In genomic region chr11:129998905-129999304, GRCh38 we compare ENCODE assay signal across 16 cellular contexts. TPM values are rescaled to one million over a fixed set of nuclear protein-coding genes. Genes with fewer than 3 reads are reported as not detected.
DNase-seq lines count a peak whose midpoint lies in the region; ATAC-seq and TF ChIP-seq lines count a peak whose summit lies in the region.
"Had no signal": no experiment of that assay in that cellular context is flagged by ENCODE, and none has a peak within 500 bp of the region (broad histone marks: within the 10 kb centered on the region; RNA-seq: fewer than 3 reads in every experiment).

No MANE protein-coding gene starts in this region.

- no peaks in the 10 kb centered on the region for H3K27me3 Mint-ChIP-seq in Caco-2 (ENCODE audit: insufficient read depth, unreplicated experiment)
- H3K27me3 Mint-ChIP-seq: CD8-positive, alpha-beta memory T cell had no signal

- H3K9me3 ChIP-seq in Caco-2 = 0 out of 2 replicates have a peak, but pooled peaks cover 3% of the 10 kb centered on the region
- H3K9me3 ChIP-seq in right lobe of liver = no peaks in the 10 kb centered on the region
- H3K9me3 ChIP-seq in psoas muscle = no peaks in the 10 kb centered on the region
- H3K9me3 ChIP-seq: BE2C, SK-N-SH had no signal

- H3K27ac ChIP-seq in VCaP (peak overlapping the region; percentile 99), right lobe of liver (peak overlapping the region; percentile 70 to 100 (median 100)), psoas muscle (peak overlapping the region; percentile 30), dorsolateral prefrontal cortex (no peak overlapping the region)

- peak overlapping the region; percentile 58 for H3K27ac Mint-ChIP-seq in Caco-2 (ENCODE audit: unreplicated experiment)

- TF ChIP-seq CTCF in Caco-2 (IDR thresholded peaks at IDR 0.05; ENCODE audit: insufficient read depth in 1 of 2, low read depth in 1 of 2, low read length in 1 of 2, severe bottlenecking in 1 of 2, unreplicated experiment in 1 of 2) (no peak), VCaP (conservative IDR thresholded peaks at IDR 0.05) (no peak), right lobe of liver (IDR thresholded peaks at IDR 0.05) (no peak), psoas muscle (IDR thresholded peaks at IDR 0.05) (no peak), dorsolateral prefrontal cortex (IDR thresholded peaks at IDR 0.05 in 54 of 56, conservative IDR thresholded peaks at IDR 0.05 in 2 of 56; ENCODE audit: low read depth in 1 of 56, partially characterized antibody in 56 of 56) (no peak)

- peak in 1 of 2 experiments; percentile 20 for DNase-seq in Caco-2
- no peak for DNase-seq in right lobe of liver
- no peak for DNase-seq in psoas muscle
- no peak for DNase-seq in dorsolateral prefrontal cortex
- no peak for DNase-seq in activated CD4-positive, CD25-positive, alpha-beta regulatory T cell treated with anti-CD3 and anti-CD28 coated beads, Interleukin-2, amount 50 U/mL, for 72 hours
- DNase-seq in GDM1 (lab: John Stamatoyannopoulos, UW) = no peak
- DNase-seq in NCI-H1436 treated with DMSO at 0.1 percent for 48 hours (lab: John Stamatoyannopoulos, UW) = no peak
- DNase-seq: BE2C; CD8-positive, alpha-beta memory T cell; GOT3; MV-4-11; NCI-H1930; NCI-H446; NCI-H748 treated with DMSO at 0.1 percent for 48 hours; SK-N-SH had no signal

- no peak for TF ChIP-seq POLR2A in right lobe of liver (IDR thresholded peaks at IDR 0.05)

- BruUV-seq in Caco-2 (replicated peaks; lab: Mats Ljungman, UMichigan) = no TSS peak

- ATAC-seq in right lobe of liver (no peak), psoas muscle (no peak)

- H3K36me3 ChIP-seq in Caco-2 (ENCODE audit: control insufficient read depth, insufficient read depth, low read length) = 0 out of 2 replicates have a peak, but pooled peaks cover 1% of the 10 kb centered on the region
- no peaks in the 10 kb centered on the region for H3K36me3 ChIP-seq in right lobe of liver
- no peaks in the 10 kb centered on the region for H3K36me3 ChIP-seq in psoas muscle (ENCODE audit: insufficient read depth in 1 of 2, low read depth in 1 of 2)
- H3K36me3 ChIP-seq: BE2C had no signal

- 45% methylated on average over 7 of the region's 7 CpGs for WGBS in right lobe of liver (ENCODE audit: insufficient coverage, low coverage, low lambda C conversion rate, missing lambda C conversion rate)
- 96 to 98% (median 97%) methylated on average over 7 of the region's 7 CpGs for WGBS in psoas muscle, 3 donors

- no peaks in the 10 kb centered on the region for H3K27me3 ChIP-seq in Caco-2 (replicated peaks; ENCODE audit: control insufficient read depth, insufficient read depth, low read length)
- no peaks in the 10 kb centered on the region for H3K27me3 ChIP-seq in right lobe of liver
- no peaks in the 10 kb centered on the region for H3K27me3 ChIP-seq in psoas muscle (ENCODE audit: insufficient read depth in 3 of 3, low read length in 2 of 3)
- no peaks in the 10 kb centered on the region for H3K27me3 ChIP-seq in dorsolateral prefrontal cortex
- H3K27me3 ChIP-seq: BE2C had no signal

- peaks cover 49% of the 10 kb centered on the region for H3K4me1 Mint-ChIP-seq in Caco-2 (ENCODE audit: low read depth, unreplicated experiment)

- H3K4me3 ChIP-seq in Caco-2 (ENCODE audit: low read depth, low read length) = no peak overlapping the region
- H3K4me3 ChIP-seq in right lobe of liver = peak overlapping the region in 1 of 3 donors; percentile 26
- no peak overlapping the region for H3K4me3 ChIP-seq in psoas muscle
- no peak overlapping the region for H3K4me3 ChIP-seq in dorsolateral prefrontal cortex

- peak overlapping the region; percentile 96 for H3K4me3 Mint-ChIP-seq in Caco-2 (ENCODE audit: unreplicated experiment)

- intact Hi-C loops in Caco-2 (cut with micrococcal nuclease; ENCODE audit: unreplicated experiment) = no loop called here
- intact Hi-C loops in right lobe of liver (cut with DNase I) = loop anchor here in 1 of 2 donors (10.0 kb wide), 1 partner anchor 136 kb away; no protein-coding TSS in a partner anchor
- intact Hi-C loops in psoas muscle (cut with DNase I) = loop anchor here in 1 of 2 donors (5.0 kb wide), 1 partner anchor 77 kb away; no protein-coding TSS in a partner anchor
- intact Hi-C loops in dorsolateral prefrontal cortex (cut with DNase I) = no loop called here

- H3K36me3 Mint-ChIP-seq in Caco-2 (ENCODE audit: insufficient read depth, unreplicated experiment) = peaks cover 58% of the 10 kb centered on the region

- CTCF ChIA-PET in Caco-2 (lab: Charles Lee) = no interaction called here

- H3K4me1 ChIP-seq in Caco-2 (peaks cover 29% of the 10 kb centered on the region), right lobe of liver (peaks cover 0 to 54% (median 19%) of the 10 kb centered on the region in 4 donors), psoas muscle (peaks cover 18% of the 10 kb centered on the region)
- H3K4me1 ChIP-seq: BE2C had no signal

- peaks cover 13% of the 10 kb centered on the region for H3K9me3 Mint-ChIP-seq in Caco-2 (ENCODE audit: unreplicated experiment)
- H3K9me3 Mint-ChIP-seq: CD8-positive, alpha-beta memory T cell had no signal

- POLR2A ChIA-PET in Caco-2 (lab: Charles Lee) = no interaction called here

RNA-seq across cellular contexts. Expression of gene PRDM10, which starts 3.7 kb away (rescaled TPM):
- total RNA-seq in Caco-2 (2022) = 11.8 and 12.0 TPM in 2 replicates
- total RNA-seq in right lobe of liver = 1 to 10 TPM; 3.4 to 6.8 (median 4.4) TPM
- 1 to 10 TPM; 4.2 to 7.8 (median 5.9) TPM for total RNA-seq in psoas muscle
- 1 to 10 TPM; 2.5 to 4.1 (median 2.9) TPM for polyA plus RNA-seq in psoas muscle
- total RNA-seq in dorsolateral prefrontal cortex = 10 to 100 TPM; 11.0 to 30.1 (median 17.7) TPM

Comparison
In these comparisons a context has a peak if more than half of its experiments do, and no peak if none do; other contexts are left out.
1. H3K27ac ChIP-seq: peak in VCaP (single experiment), right lobe of liver (3 of 3) and psoas muscle (single experiment); none in dorsolateral prefrontal cortex (0 of 59).